In genomic region chr10:15703167-15703880, GRCh38 we compare ENCODE assay signal across 1 cellular context.
TF ChIP-seq lines count a peak whose summit lies in the region.

No MANE protein-coding gene starts in this region.

TF ChIP-seq in HepG2, 621 proteins besides CTCF, POLR2A, EP300 and RAD21 (continued from another document):
- no peak for TF ChIP-seq ZNF761 (CRISPR knock-in tag; conservative IDR thresholded peaks at IDR 0.05)
TF ChIP-seq in HepG2: peak in this region for 1.
